ENCODE assay signal across 10 cellular contexts in the genomic region with DNA sequence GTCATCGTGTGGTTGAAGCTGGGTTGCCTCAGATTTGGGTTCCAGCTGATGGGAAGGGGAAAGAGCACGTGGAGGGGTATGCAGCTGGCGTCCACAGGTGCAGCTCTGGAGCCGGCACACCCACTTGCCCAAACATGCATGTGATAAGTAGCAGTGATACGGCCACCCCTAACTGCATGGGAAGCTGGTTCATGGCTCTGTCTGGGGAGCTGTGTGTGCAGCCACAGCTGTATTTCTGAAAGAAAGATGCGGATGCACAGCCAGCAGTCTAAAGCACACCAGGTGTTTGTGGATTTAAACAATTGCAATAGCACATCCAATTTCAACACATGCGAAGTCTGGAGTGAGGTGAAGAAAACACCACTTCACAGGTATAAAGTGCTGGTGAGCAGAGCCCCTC.
DNase-seq lines count a peak whose midpoint lies in the region; ATAC-seq and TF ChIP-seq lines count a peak whose summit lies in the region.
"Had no signal": no experiment of that assay in that cellular context is flagged by ENCODE, and none has a peak within 500 bp of the region (broad histone marks: within the 10 kb centered on the region; RNA-seq: fewer than 3 reads in every experiment).

No MANE protein-coding gene starts in this region.

- no peak overlapping the region for H3K4me3 Mint-ChIP-seq in endodermal cell
- no peak overlapping the region for H3K4me3 Mint-ChIP-seq in endothelial cell (ENCODE audit: unreplicated experiment)

- H3K36me3 ChIP-seq in endodermal cell (ENCODE audit: control insufficient read depth, insufficient read depth, low read length) (no peaks in the 10 kb centered on the region), ascending aorta (no peaks in the 10 kb centered on the region)
- H3K36me3 ChIP-seq: Peyer's patch, upper lobe of left lung had no signal

- H3K36me3 Mint-ChIP-seq in endodermal cell (ENCODE audit: low read depth) (no peaks in the 10 kb centered on the region), endothelial cell (ENCODE audit: low read depth, unreplicated experiment) (peaks cover 4% of the 10 kb centered on the region)

- no peak for TF ChIP-seq CTCF in endodermal cell (conservative IDR thresholded peaks at IDR 0.05)
- no peak for TF ChIP-seq CTCF in ascending aorta (IDR thresholded peaks at IDR 0.05)
- no peak for TF ChIP-seq CTCF in endothelial cell (IDR thresholded peaks at IDR 0.05; ENCODE audit: unreplicated experiment)

- H3K27me3 ChIP-seq in endodermal cell (ENCODE audit: control insufficient read depth, insufficient read depth, low read length, poor library complexity, severe bottlenecking) (no peaks in the 10 kb centered on the region), ascending aorta (no peaks in the 10 kb centered on the region)
- H3K27me3 ChIP-seq: Peyer's patch, upper lobe of left lung had no signal

- DNase-seq in endodermal cell, result peak; percentile 53
- no peak for DNase-seq in effector CD4-positive, alpha-beta T cell
- DNase-seq in ascending aorta (ENCODE audit: low spot score in 2 of 2), result no peak
- DNase-seq in endothelial cell (ENCODE audit: low spot score), result no peak
- no peak for DNase-seq in amniotic stem cell (lab: John Stamatoyannopoulos, UW)

- ATAC-seq in GM18517 (IDR thresholded peaks at IDR 0.05; ENCODE audit: unreplicated experiment) (peak; percentile 13), GM21423 (IDR thresholded peaks at IDR 0.05; ENCODE audit: unreplicated experiment) (peak; percentile 26), HG03378 (IDR thresholded peaks at IDR 0.05; ENCODE audit: unreplicated experiment) (peak; percentile 12)

- peaks cover 23% of the 10 kb centered on the region for H3K4me1 Mint-ChIP-seq in endodermal cell
- peaks cover 23% of the 10 kb centered on the region for H3K4me1 Mint-ChIP-seq in endothelial cell (ENCODE audit: unreplicated experiment)

- intact Hi-C loops in ascending aorta (cut with DNase I), result no loop called here

- H3K9ac ChIP-seq in endodermal cell (ENCODE audit: extremely low read depth, low read length, poor library complexity, severe bottlenecking), result no peak overlapping the region

- no peak overlapping the region for H3K27ac ChIP-seq in endodermal cell (ENCODE audit: low read depth, low read length)
- H3K27ac ChIP-seq in ascending aorta, result no peak overlapping the region

- no peaks in the 10 kb centered on the region for H3K9me3 ChIP-seq in endodermal cell (ENCODE audit: control insufficient read depth, low read length)
- H3K9me3 ChIP-seq in ascending aorta, result no peaks in the 10 kb centered on the region
- H3K9me3 ChIP-seq: Peyer's patch, upper lobe of left lung had no signal

- H3K27me3 Mint-ChIP-seq in endodermal cell (ENCODE audit: insufficient read depth), result peaks cover 9% of the 10 kb centered on the region
- H3K27me3 Mint-ChIP-seq in endothelial cell (ENCODE audit: unreplicated experiment), result peaks cover 4% of the 10 kb centered on the region

- 94 to 96% methylated on average over 4 to 7 of the region's 7 CpGs for WGBS in endodermal cell (ENCODE audit: insufficient coverage in 1 of 2, insufficient read length in 1 of 2), 2 experiments

- H3K9me3 Mint-ChIP-seq in endodermal cell, result no peaks in the 10 kb centered on the region
- H3K9me3 Mint-ChIP-seq in endothelial cell (ENCODE audit: unreplicated experiment), result no peaks in the 10 kb centered on the region

- H3K4me1 ChIP-seq in endodermal cell (ENCODE audit: control insufficient read depth, insufficient read depth, low read length) (no peaks in the 10 kb centered on the region), ascending aorta (no peaks in the 10 kb centered on the region)

- H3K4me3 ChIP-seq in endodermal cell (ENCODE audit: low read length) (no peak overlapping the region), ascending aorta (no peak overlapping the region)
- H3K4me3 ChIP-seq: upper lobe of left lung had no signal

- H3K27ac Mint-ChIP-seq in endodermal cell (peak overlapping the region; percentile 92), endothelial cell (ENCODE audit: unreplicated experiment) (no peak overlapping the region)
